ENCODE assay signal across 8 cellular contexts in genomic region chr1:108560143-108560429, GRCh38. TPM values are rescaled to one million over a fixed set of nuclear protein-coding genes. Genes with fewer than 3 reads are reported as not detected.
A peak's percentile ranks its signal among the peaks of the same experiment; 100 is the strongest.
DNase-seq lines count a peak whose midpoint lies in the region; ATAC-seq, FAIRE-seq and TF ChIP-seq lines count a peak whose summit lies in the region.

No MANE protein-coding gene starts in this region.

- H3K27me3 ChIP-seq in PC-9 (ENCODE audit: insufficient read depth, low read depth) = no peaks in the 10 kb centered on the region
- H3K27me3 ChIP-seq in esophagus muscularis mucosa = no peaks in the 10 kb centered on the region
- H3K27me3 ChIP-seq in osteoblast (ENCODE audit: insufficient read depth, low read length) = no peaks in the 10 kb centered on the region

- CTCF ChIA-PET in PC-9 (lab: Charles Lee) = interaction anchor here (0.6 to 1.8 kb wide), 4 partner anchors 26 to 419 kb away, joined by 3 to 5 read pairs (median 4); partner anchors contain the start of gene SLC25A24

- TF ChIP-seq POLR2A in esophagus muscularis mucosa (IDR thresholded peaks at IDR 0.05; ENCODE audit: low read depth) = no peak

- DNase-seq in PC-9 (no peak), esophagus muscularis mucosa (ENCODE audit: extremely low spot score) (no peak), osteoblast (ENCODE audit: insufficient read length, low spot score, missing footprints) (no peak), urothelium cell line (ENCODE audit: low spot score) (no peak), RCC 7860 (ENCODE audit: low spot score) (no peak)
- no peak for DNase-seq in activated CD4-positive, alpha-beta T cell treated with anti-CD3 and anti-CD28 coated beads for 48 hours

- H2AFZ ChIP-seq in PC-9 (peak overlapping the region; percentile 88), osteoblast (ENCODE audit: low read length) (peak overlapping the region; percentile 94)

- peaks cover 26% of the 10 kb centered on the region for H3K4me1 ChIP-seq in PC-9 (replicated peaks; ENCODE audit: insufficient read depth)
- H3K4me1 ChIP-seq in esophagus muscularis mucosa = peaks cover 12 to 30% (median 29%) of the 10 kb centered on the region in 4 donors
- H3K4me1 ChIP-seq in osteoblast (ENCODE audit: insufficient read depth, low read length) = peaks cover 12% of the 10 kb centered on the region

- 0 out of 2 replicates have a peak, but pooled peaks cover 13% of the 10 kb centered on the region for H3K79me2 ChIP-seq in PC-9 (ENCODE audit: low read depth)
- peaks cover 31% of the 10 kb centered on the region for H3K79me2 ChIP-seq in osteoblast (ENCODE audit: insufficient read depth, low read length)

- H3K4me3 ChIP-seq in PC-9 = peak overlapping the region; percentile 69
- peak overlapping the region; percentile 69 to 80 (median 74) for H3K4me3 ChIP-seq in esophagus muscularis mucosa
- H3K4me3 ChIP-seq in osteoblast (ENCODE audit: insufficient read depth, low read length) = peak overlapping the region; percentile 85

- ATAC-seq in GM18511 (IDR thresholded peaks at IDR 0.05; ENCODE audit: unreplicated experiment) = peak; percentile 49
- peak; percentile 31 for ATAC-seq in HG02571 (IDR thresholded peaks at IDR 0.05; ENCODE audit: unreplicated experiment)

- TF ChIP-seq CTCF in PC-9 (conservative IDR thresholded peaks at IDR 0.05) = no peak
- no peak for TF ChIP-seq CTCF in esophagus muscularis mucosa (IDR thresholded peaks at IDR 0.05)
- TF ChIP-seq CTCF in osteoblast (IDR thresholded peaks at IDR 0.05; ENCODE audit: extremely low read depth, low read depth, low read length) = no peak

- no peaks in the 10 kb centered on the region; the same call in 1 of the 2 replicates for H3F3A ChIP-seq in PC-9 (ENCODE audit: insufficient read depth, low read depth)

- BruUV-seq in PC-9 (replicated peaks; lab: Mats Ljungman, UMichigan) = no TSS peak

- POLR2A ChIA-PET in PC-9 (lab: Charles Lee; ENCODE audit: unreplicated experiment) = no interaction called here

- H3K27ac ChIP-seq in PC-9 (no peak overlapping the region), esophagus muscularis mucosa (replicated peaks in 1 of 4) (peak overlapping the region; percentile 68 to 77 (median 70)), osteoblast (ENCODE audit: low read depth, low read length) (peak overlapping the region; percentile 48)

- no peaks in the 10 kb centered on the region for H3K36me3 ChIP-seq in PC-9 (ENCODE audit: low read depth)
- H3K36me3 ChIP-seq in esophagus muscularis mucosa = no peaks in the 10 kb centered on the region
- H3K36me3 ChIP-seq in osteoblast (ENCODE audit: insufficient read depth, low read length) = no peaks in the 10 kb centered on the region

- H3K9me3 ChIP-seq in PC-9 (ENCODE audit: insufficient read depth, low read depth) = no peaks in the 10 kb centered on the region
- no peaks in the 10 kb centered on the region for H3K9me3 ChIP-seq in esophagus muscularis mucosa
- no peaks in the 10 kb centered on the region for H3K9me3 ChIP-seq in osteoblast (ENCODE audit: low read depth, low read length)

- no peaks in the 10 kb centered on the region for H3K9me2 ChIP-seq in PC-9 (ENCODE audit: insufficient read depth)

- intact Hi-C loops in PC-9 (cut with micrococcal nuclease; ENCODE audit: unreplicated experiment) = no loop called here
- intact Hi-C loops in esophagus muscularis mucosa (cut with DNase I) = loop anchor here (5.0 kb wide), 1 partner anchor 48 kb away; no protein-coding TSS in a partner anchor

- WGBS in esophagus muscularis mucosa = no CpG with 5 or more reads among the region's 46 CpGs

- TF ChIP-seq EP300 in esophagus muscularis mucosa (IDR thresholded peaks at IDR 0.05) = no peak

- no peak for FAIRE-seq in urothelium cell line (lab: Jason Lieb, UNC)
- no peak for FAIRE-seq in RCC 7860 (lab: Jason Lieb, UNC)

- H4K20me1 ChIP-seq in PC-9 (ENCODE audit: insufficient read depth) (no peaks in the 10 kb centered on the region), osteoblast (ENCODE audit: insufficient read depth, low read length) (no peaks in the 10 kb centered on the region)

- H3K4me2 ChIP-seq in PC-9 = peak overlapping the region; percentile 78
- H3K4me2 ChIP-seq in osteoblast (ENCODE audit: insufficient read depth, low read length) = peak overlapping the region; percentile 89

RNA-seq across cellular contexts. Expression of gene EEIG2, which starts 0.2 kb away (rescaled TPM):
- total RNA-seq in PC-9 (2021) (31.6 and 31.9 TPM in 2 replicates), esophagus muscularis mucosa (10 to 100 TPM; 11.6 to 17.2 (median 14.4) TPM), osteoblast (11.2 and 12.4 TPM in 2 replicates)
